Comparison of ENCODE assay signal across 7 cellular contexts in the genomic region with DNA sequence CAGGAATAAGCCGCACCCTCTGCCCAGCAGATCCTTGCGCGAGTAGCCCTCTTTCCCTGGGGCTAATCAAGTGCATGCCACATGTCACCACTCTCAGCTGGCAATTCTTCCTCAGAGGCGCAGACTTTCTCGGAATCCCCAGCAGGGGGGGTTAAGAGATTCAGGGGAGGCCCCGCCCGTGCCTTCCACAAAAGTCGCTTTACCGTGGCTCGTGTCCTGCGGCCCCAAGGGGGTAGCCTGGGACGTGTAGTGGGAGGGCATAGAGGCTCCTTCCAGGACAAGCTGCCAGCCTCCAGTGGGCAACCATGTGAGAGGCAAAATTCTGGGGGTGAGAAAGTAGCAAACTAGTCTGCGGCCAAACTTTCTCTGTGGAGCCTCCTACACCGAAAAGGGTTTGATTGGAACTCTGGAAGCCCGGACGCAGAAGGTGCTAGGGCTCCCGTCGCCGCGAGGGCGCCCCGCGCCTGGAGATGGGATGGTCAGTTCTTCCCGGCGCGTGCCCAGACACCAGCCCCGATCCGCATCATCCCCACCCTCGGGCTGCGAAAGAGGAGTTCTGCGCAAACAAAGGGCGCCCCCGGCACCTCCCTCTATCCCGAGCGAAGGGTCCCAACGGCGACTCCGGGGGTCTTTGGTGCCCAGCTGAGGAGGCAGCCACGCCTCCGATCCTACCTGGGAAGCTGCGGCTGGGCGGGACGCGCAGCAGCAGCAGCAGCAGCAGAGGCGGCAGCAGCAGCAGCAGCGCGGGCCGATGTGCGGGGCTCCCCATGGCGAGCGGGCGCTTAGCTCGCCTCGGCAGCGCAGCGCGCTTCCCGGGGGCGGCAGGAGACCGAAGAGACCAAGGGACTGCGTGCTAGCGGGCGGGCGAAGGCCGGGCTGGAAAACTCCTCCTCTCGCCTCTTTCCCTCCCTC. TPM values are rescaled to one million over a fixed set of nuclear protein-coding genes. Genes with fewer than 3 reads are reported as not detected.
DNase-seq lines count a peak whose midpoint lies in the region; ATAC-seq, FAIRE-seq and TF ChIP-seq lines count a peak whose summit lies in the region.

A gene with protein sequence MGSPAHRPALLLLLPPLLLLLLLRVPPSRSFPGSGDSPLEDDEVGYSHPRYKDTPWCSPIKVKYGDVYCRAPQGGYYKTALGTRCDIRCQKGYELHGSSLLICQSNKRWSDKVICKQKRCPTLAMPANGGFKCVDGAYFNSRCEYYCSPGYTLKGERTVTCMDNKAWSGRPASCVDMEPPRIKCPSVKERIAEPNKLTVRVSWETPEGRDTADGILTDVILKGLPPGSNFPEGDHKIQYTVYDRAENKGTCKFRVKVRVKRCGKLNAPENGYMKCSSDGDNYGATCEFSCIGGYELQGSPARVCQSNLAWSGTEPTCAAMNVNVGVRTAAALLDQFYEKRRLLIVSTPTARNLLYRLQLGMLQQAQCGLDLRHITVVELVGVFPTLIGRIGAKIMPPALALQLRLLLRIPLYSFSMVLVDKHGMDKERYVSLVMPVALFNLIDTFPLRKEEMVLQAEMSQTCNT (minus strand): TSS at position 848 of the 912 bp plus-strand sequence. CDS start 79 bp downstream, at position 769.

- no peak within 1 kb of the TSS for H2BK5ac ChIP-seq in H1 (ENCODE audit: low read depth, low read length)

- H3K79me2 ChIP-seq in H1 (ENCODE audit: control insufficient read depth in 1 of 2, insufficient read depth in 2 of 2, low read length in 2 of 2) = no peaks in the 10 kb centered on the region

- no peak within 1 kb of the TSS for H3K14ac ChIP-seq in H1 (ENCODE audit: insufficient read length)

- H3K18ac ChIP-seq in H1 (ENCODE audit: extremely low read depth, low read length) = no peak within 1 kb of the TSS

- peak within 1 kb of the TSS in 2 of 4 experiments; percentile 18 to 28; a peak in 3 of 7 replicates for H3K9ac ChIP-seq in H1 (replicated peaks in 1 of 4; ENCODE audit: extremely low read depth in 1 of 4, low read depth in 3 of 4, low read length in 3 of 4)

- H4K20me1 ChIP-seq in H1 (replicated peaks in 1 of 2; ENCODE audit: control insufficient read depth in 1 of 2, insufficient read depth in 2 of 2, low read length in 2 of 2) = no peaks in the 10 kb centered on the region

- H2AFZ ChIP-seq in H1 (ENCODE audit: low read length) = peak within 1 kb of the TSS; percentile 32; the same call in 1 of the 2 replicates

- H3K56ac ChIP-seq in H1 (replicated peaks; ENCODE audit: insufficient read length, low read depth, low read length) = no peak within 1 kb of the TSS

- no peak within 1 kb of the TSS for H2BK20ac ChIP-seq in H1 (ENCODE audit: low read length)

- H3K4ac ChIP-seq in H1 (replicated peaks; ENCODE audit: insufficient read length, low read depth, low read length) = no peak within 1 kb of the TSS

- peak; percentile 75 for ATAC-seq in HG03354 (IDR thresholded peaks at IDR 0.05; ENCODE audit: poor library complexity, severe bottlenecking, unreplicated experiment)
- ATAC-seq in GM21381 (IDR thresholded peaks at IDR 0.05; ENCODE audit: unreplicated experiment) = no peak

- H4K91ac ChIP-seq in H1 (replicated peaks; ENCODE audit: insufficient read length, low read length) = no peak within 1 kb of the TSS

- H3K27ac ChIP-seq in H1 (ENCODE audit: low read depth, low read length) (no peak within 1 kb of the TSS), urinary bladder (ENCODE audit: low read depth) (peak within 1 kb of the TSS; percentile 67)

- no peak for TF ChIP-seq RAD21 in H1 (IDR thresholded peaks at IDR 0.05 in 1 of 2, conservative IDR thresholded peaks at IDR 0.05 in 1 of 2; ENCODE audit: low read depth in 2 of 2, low read length in 2 of 2)

- DNase-seq in GM12864 (ENCODE audit: low read depth) = no peak
- DNase-seq in SK-MEL-5 (ENCODE audit: low read depth, low spot score) = peak; percentile 85
- peak in 1 of 2 experiments; percentile 54 for DNase-seq in H1 (ENCODE audit: low read depth in 1 of 2, low spot score in 2 of 2)
- no peak for DNase-seq in mesenteric fat pad (ENCODE audit: low spot score)

- H2BK15ac ChIP-seq in H1 (ENCODE audit: low read length) = no peak within 1 kb of the TSS

- in situ Hi-C loops in SK-MEL-5 (cut with HindIII; ENCODE audit: low pct_unique_long_range_greater_than_20kb, low sequenced_read_pairs) = no loop called here

- H3K27me3 ChIP-seq in H1 (replicated peaks in 1 of 4; ENCODE audit: control insufficient read depth in 3 of 4, extremely low read depth in 1 of 4, insufficient read depth in 3 of 4, low read length in 3 of 4) = peaks cover 6 to 16% (median 14%) of the 10 kb centered on the region in 4 experiments

- no peak for FAIRE-seq in H1 (lab: Jason Lieb, UNC)

- no peak within 1 kb of the TSS for H3K4me3 ChIP-seq in GM12864 (ENCODE audit: low read depth, low read length)
- peak within 1 kb of the TSS; percentile 45 to 65 (median 54) for H3K4me3 ChIP-seq in H1 (ENCODE audit: extremely low read depth in 1 of 4, insufficient read depth in 2 of 4, low read depth in 3 of 4, low read length in 4 of 4)
- H3K4me3 ChIP-seq in urinary bladder (ENCODE audit: low read depth, low read length) = peak within 1 kb of the TSS; percentile 70

- H4K8ac ChIP-seq in H1 (ENCODE audit: extremely low read depth, insufficient read depth, low read length) = no peak within 1 kb of the TSS

- POLR2A ChIA-PET in H1 (lab: Charles Lee; ENCODE audit: partially characterized antibody) = interaction anchor here (1.6 kb wide), 1 partner anchor 12 kb away, joined by 3 read pairs; no protein-coding TSS in a partner anchor

- H3K23ac ChIP-seq in H1 (ENCODE audit: insufficient read length) = no peak within 1 kb of the TSS

- 4% methylated on average over 24 of the region's 66 CpGs; no CpG with 5 or more reads in 1 of the 2 experiments for WGBS in H1 (ENCODE audit: extremely low coverage in 1 of 2, insufficient coverage in 1 of 2, insufficient read length in 1 of 2, insufficient replicate concordance in 2 of 2, low coverage in 1 of 2, low lambda C conversion rate in 2 of 2, missing lambda C conversion rate in 1 of 2), 2 experiments
- under 1% methylated on average over 66 of the region's 66 CpGs for WGBS in urinary bladder

- H3K4me2 ChIP-seq in H1 (ENCODE audit: insufficient read depth in 1 of 2, low read depth in 2 of 2, low read length in 2 of 2) = peak within 1 kb of the TSS; percentile 79 to 89

- TF ChIP-seq CTCF in GM12864 (IDR thresholded peaks at IDR 0.05; ENCODE audit: low read depth, low read length, missing control alignments) (peak; percentile 11), H1 (IDR thresholded peaks at IDR 0.05; ENCODE audit: control extremely low read depth in 1 of 3, insufficient read depth in 1 of 3, low read depth in 1 of 3, low read length in 3 of 3) (0 out of 4 replicates have a peak, but pooled peaks of 1 of the 3 experiments have one; percentile 3)

- H3K4me1 ChIP-seq in H1 (replicated peaks in 1 of 4; ENCODE audit: control insufficient read depth in 3 of 4, insufficient read depth in 4 of 4, low read length in 3 of 4) (no peaks in the 10 kb centered on the region), urinary bladder (ENCODE audit: insufficient read depth) (no peaks in the 10 kb centered on the region)

- H2BK120ac ChIP-seq in H1 (replicated peaks; ENCODE audit: low read depth, low read length) = no peak within 1 kb of the TSS

- no peak within 1 kb of the TSS for H4K5ac ChIP-seq in H1 (ENCODE audit: insufficient read length, low read depth, low read length)

- no peaks in the 10 kb centered on the region for H3K79me1 ChIP-seq in H1 (ENCODE audit: low read depth, low read length)

- TF ChIP-seq EP300 in H1 (IDR thresholded peaks at IDR 0.05; ENCODE audit: borderline replicate concordance in 1 of 2, low read depth in 2 of 2, low read length in 2 of 2) = no peak

- H2BK12ac ChIP-seq in H1 (ENCODE audit: low read depth, low read length) = no peak within 1 kb of the TSS

- H3K36me3 ChIP-seq in H1 (ENCODE audit: control insufficient read depth in 2 of 4, insufficient read depth in 4 of 4, low read length in 3 of 4) (no peaks in the 10 kb centered on the region), urinary bladder (ENCODE audit: insufficient read depth) (no peaks in the 10 kb centered on the region)

- no peak within 1 kb of the TSS for H2AK5ac ChIP-seq in H1 (ENCODE audit: low read depth, low read length)

- CTCF ChIA-PET in H1 (lab: Charles Lee; ENCODE audit: partially characterized antibody) = interaction anchor here (0.9 to 2.6 kb wide), 9 partner anchors 14 to 436 kb away, joined by 3 to 7 read pairs (median 4); a partner anchor contains a TSS

- peaks cover 10% of the 10 kb centered on the region; the same call in 1 of the 2 replicates for H3K23me2 ChIP-seq in H1 (ENCODE audit: low read depth, low read length)

- TF ChIP-seq POLR2A in H1 (IDR thresholded peaks at IDR 0.05; ENCODE audit: control extremely low read depth in 1 of 2, low read depth in 2 of 2, low read length in 2 of 2) = no peak

- no peaks in the 10 kb centered on the region for H3K9me3 ChIP-seq in H1 (ENCODE audit: insufficient read depth in 2 of 2, low read depth in 1 of 2, low read length in 1 of 2)

TF ChIP-seq in H1, 55 proteins besides CTCF, POLR2A, EP300 and RAD21 (continues in another document):
- no peak for TF ChIP-seq KDM4A (IDR thresholded peaks at IDR 0.05; ENCODE audit: low read depth, low read length, severe bottlenecking)
- no peak for TF ChIP-seq YY1 (IDR thresholded peaks at IDR 0.05; ENCODE audit: low read depth, low read length)
- no peak for TF ChIP-seq CREB1 (IDR thresholded peaks at IDR 0.05)
- no peak for TF ChIP-seq GTF2F1 (IDR thresholded peaks at IDR 0.05; ENCODE audit: borderline replicate concordance, low read depth, low read length)
- TF ChIP-seq CTBP2 (IDR thresholded peaks at IDR 0.05; ENCODE audit: borderline replicate concordance, insufficient read depth, insufficient read length, low read length) = no peak

RNA-seq across cellular contexts. Expression of the gene that starts here (rescaled TPM):
- 202 and 205 TPM in 2 replicates for total RNA-seq in SK-MEL-5 (2014; rRNA removed; shearing (Covaris generic))
- 425 and 490 TPM in 2 replicates for polyA plus RNA-seq in SK-MEL-5 (2015; cell fraction: cytosol; rRNA removed)
- polyA plus RNA-seq in SK-MEL-5 (2015; cell fraction: nucleus; rRNA removed) = 75.1 and 82.3 TPM in 2 replicates
- total RNA-seq in H1 (2021; fragmentation: NEBNext Ultra II Directional; extraction: Animal tissue kit (Norgen Biotek cat#: 25700)) = 10.4 TPM in 2 replicates
- polyA plus RNA-seq in H1 (2011; rRNA removed) (7.2 and 7.6 TPM in 2 replicates), urinary bladder (333 TPM)
- polyA plus RNA-seq in H1 (2011; cell fraction: cytosol; rRNA removed) = 9.2 TPM
- 8.8 TPM for polyA plus RNA-seq in H1 (2011; cell fraction: nucleus; rRNA removed)
- 5.5 to 9.0 TPM (median 7.6 TPM) in 4 replicates for polyA plus RNA-seq in H1 (2012, experiment 1 of 2)
- polyA plus RNA-seq in H1 (2012, experiment 2 of 2) = 4.6 TPM
- polyA plus RNA-seq in H1 (2013, experiment 1 of 2) = 17.7 TPM
- polyA plus RNA-seq in H1 (2013, experiment 2 of 2) = 18.2 TPM
- polyA minus RNA-seq in H1 (2011; rRNA and poly(A)+ RNA removed) = 6.6 and 7.7 TPM in 2 replicates
- polyA minus RNA-seq in H1 (2011; cell fraction: cytosol; rRNA and poly(A)+ RNA removed) = 4.9 TPM
- 2.3 TPM for polyA minus RNA-seq in H1 (2011; cell fraction: nucleus; rRNA and poly(A)+ RNA removed)
- total RNA-seq in mesenteric fat pad (410 TPM), urinary bladder (82.7 TPM)

Comparison
In these comparisons a context has a peak if more than half of its experiments do, and no peak if none do; other contexts are left out.
1. RNA of the gene that starts here (polyA plus RNA-seq): 333 TPM in urinary bladder (single experiment); 4.6 to 18.2 TPM in H1; every median in the first group is over 10 times any median in the second.